2 cellular contexts compared by ENCODE assay signal in genomic region chr19:14342809-14343208, GRCh38.
TF ChIP-seq lines count a peak whose summit lies in the region.

No MANE protein-coding gene starts in this region.

TF ChIP-seq in HepG2, 621 proteins besides CTCF, POLR2A, EP300 and RAD21:
- TF ChIP-seq THAP7 (CRISPR knock-in tag; IDR thresholded peaks at IDR 0.05) = no peak
- no peak for TF ChIP-seq REXO4 (CRISPR knock-in tag; IDR thresholded peaks at IDR 0.05; ENCODE audit: borderline replicate concordance)
- no peak for TF ChIP-seq ZFP37 (CRISPR knock-in tag; IDR thresholded peaks at IDR 0.05; ENCODE audit: borderline replicate concordance)
- TF ChIP-seq ZNF839 (CRISPR knock-in tag; IDR thresholded peaks at IDR 0.05; ENCODE audit: borderline replicate concordance) = no peak
- TF ChIP-seq ZNF782 (CRISPR knock-in tag; IDR thresholded peaks at IDR 0.05; ENCODE audit: borderline replicate concordance) = no peak
- TF ChIP-seq ZHX2 (IDR thresholded peaks at IDR 0.05; ENCODE audit: low read depth) = no peak
- no peak for TF ChIP-seq ZHX2 (CRISPR knock-in tag; IDR thresholded peaks at IDR 0.05; ENCODE audit: borderline replicate concordance)
- TF ChIP-seq FOXM1 (CRISPR knock-in tag; IDR thresholded peaks at IDR 0.05) = no peak
- no peak for TF ChIP-seq SP140L (CRISPR knock-in tag; IDR thresholded peaks at IDR 0.05; ENCODE audit: borderline replicate concordance)
- TF ChIP-seq CHD2 (IDR thresholded peaks at IDR 0.05; ENCODE audit: low read depth, low read length) = no peak
- TF ChIP-seq THRA (CRISPR knock-in tag; IDR thresholded peaks at IDR 0.05; ENCODE audit: borderline replicate concordance) = no peak
- no peak for TF ChIP-seq ZNF670 (CRISPR knock-in tag; IDR thresholded peaks at IDR 0.05; ENCODE audit: borderline replicate concordance)
- no peak for TF ChIP-seq ZNF660 (CRISPR knock-in tag; IDR thresholded peaks at IDR 0.05; ENCODE audit: borderline replicate concordance, low read depth)
- TF ChIP-seq ZNF747 (CRISPR knock-in tag; IDR thresholded peaks at IDR 0.05; ENCODE audit: borderline replicate concordance) = no peak
- no peak for TF ChIP-seq ZNF256 (CRISPR knock-in tag; conservative IDR thresholded peaks at IDR 0.05)
- no peak for TF ChIP-seq ZBTB14 (CRISPR knock-in tag; IDR thresholded peaks at IDR 0.05)
- no peak for TF ChIP-seq TOE1 (CRISPR knock-in tag; IDR thresholded peaks at IDR 0.05)

TF ChIP-seq in WTC11, 78 proteins besides CTCF, POLR2A, EP300 and RAD21:
- TF ChIP-seq ATF2 (CRISPR knock-in tag; IDR thresholded peaks at IDR 0.05; ENCODE audit: borderline replicate concordance, low read depth) (no peak), GABPB1 (CRISPR knock-in tag; IDR thresholded peaks at IDR 0.05) (no peak), RORB (CRISPR knock-in tag; IDR thresholded peaks at IDR 0.05) (no peak), HMGXB4 (CRISPR knock-in tag; IDR thresholded peaks at IDR 0.05) (no peak), GTF2I (CRISPR knock-in tag; conservative IDR thresholded peaks at IDR 0.05) (no peak), ZNF138 (CRISPR knock-in tag; conservative IDR thresholded peaks at IDR 0.05) (no peak), EMX1 (CRISPR knock-in tag; IDR thresholded peaks at IDR 0.05) (no peak), CREM (CRISPR knock-in tag; IDR thresholded peaks at IDR 0.05) (no peak), ATF1 (CRISPR knock-in tag; IDR thresholded peaks at IDR 0.05) (no peak), SOX15 (CRISPR knock-in tag; IDR thresholded peaks at IDR 0.05) (no peak), IRF2 (CRISPR knock-in tag; IDR thresholded peaks at IDR 0.05; ENCODE audit: borderline replicate concordance, low read depth) (no peak), ZNF423 (CRISPR knock-in tag; IDR thresholded peaks at IDR 0.05) (no peak)
